1 cellular context compared by ENCODE assay signal in genomic region chr1:54543729-54544496, GRCh38.
TF ChIP-seq lines count a peak whose summit lies in the region.

No MANE protein-coding gene starts in this region.

TF ChIP-seq in GM23338, 12 proteins besides CTCF, POLR2A, EP300 and RAD21 (continued from another document):
- no peak for TF ChIP-seq ZNF462 (CRISPR knock-in tag; IDR thresholded peaks at IDR 0.05)
- no peak for TF ChIP-seq CREB1 (CRISPR knock-in tag; IDR thresholded peaks at IDR 0.05; ENCODE audit: low read depth)
- no peak for TF ChIP-seq ETS1 (IDR thresholded peaks at IDR 0.05)
- no peak for TF ChIP-seq ZNF114 (CRISPR knock-in tag; IDR thresholded peaks at IDR 0.05)
